Comparison of ENCODE assay signal across 29 cellular contexts in the genomic region with DNA sequence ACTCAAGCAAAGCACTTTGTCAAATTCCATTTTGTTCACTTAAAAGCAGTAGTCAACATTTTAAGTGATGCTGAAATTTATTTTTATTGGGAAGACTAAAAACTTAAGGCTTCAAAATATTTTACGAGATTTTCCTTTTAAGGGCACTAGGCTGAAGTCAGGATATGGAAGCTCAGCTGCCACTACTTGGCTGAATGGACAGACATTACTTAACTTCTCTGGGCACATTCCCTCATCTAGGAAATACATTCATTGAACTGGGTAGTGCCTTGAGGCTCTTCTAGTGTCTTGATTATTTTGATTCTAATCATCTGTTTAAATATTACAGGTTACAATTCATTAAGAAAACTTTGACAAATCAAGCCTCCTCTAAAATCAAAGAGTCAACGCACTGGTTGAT. TPM values are rescaled to one million over a fixed set of nuclear protein-coding genes. Genes with fewer than 3 reads are reported as not detected.
"Had no signal": no experiment of that assay in that cellular context is flagged by ENCODE, and none has a peak within 500 bp of the region (broad histone marks: within the 10 kb centered on the region; RNA-seq: fewer than 3 reads in every experiment).

No MANE protein-coding gene starts in this region.

- H2AFZ ChIP-seq: hepatocyte had no signal

- H3K9me3 ChIP-seq: esophagus squamous epithelium, gastroesophageal sphincter, heart left ventricle, mucosa of descending colon, neutrophil, prostate gland, tibial nerve, upper lobe of left lung had no signal

- H3K4me1 ChIP-seq: esophagus squamous epithelium, gastroesophageal sphincter, prostate gland, upper lobe of left lung had no signal

- H3K4me2 ChIP-seq: hepatocyte, smooth muscle cell had no signal

- H3K27me3 ChIP-seq: esophagus squamous epithelium, gastroesophageal sphincter, heart left ventricle, hepatocyte, neutrophil, tibial nerve, upper lobe of left lung had no signal

- H3K36me3 ChIP-seq: esophagus squamous epithelium, gastroesophageal sphincter, neutrophil, prostate gland, tibial nerve, upper lobe of left lung had no signal

- H3K79me2 ChIP-seq: hepatocyte had no signal

- DNase-seq: central memory CD4-positive, alpha-beta T cell; effector memory CD8-positive, alpha-beta T cell; erythroblast; esophagus squamous epithelium; heart left ventricle; kidney; mesenchymal stem cell; mucosa of descending colon; naive B cell; right cardiac atrium; stimulated activated CD4-positive, alpha-beta T cell treated with anti-CD3 and anti-CD28 coated beads, Interleukin-12 subunit alpha, Interleukin-12 subunit beta, amount 100 ng/mL, for 4 hours; stimulated activated CD4-positive, alpha-beta T cell treated with anti-CD3 and anti-CD28 coated beads, Interleukin-1b, Interleukin-23, amount 100 ng/mL, for 48 hours; stimulated activated CD4-positive, alpha-beta T cell treated with anti-CD3 and anti-CD28 coated beads, Interleukin-4, amount 100 ng/mL, for 1 hour; stimulated activated CD8-positive, alpha-beta memory T cell treated with anti-CD3 and anti-CD28 coated beads, Interleukin-4, amount 100 ng/mL, for 48 hours; stimulated activated naive CD4-positive, alpha-beta T cell; stimulated activated naive CD8-positive, alpha-beta T cell treated with anti-CD3 and anti-CD28 coated beads, Interleukin-15, amount 100 ng/mL, for 72 hours; upper lobe of left lung had no signal

- ATAC-seq: effector memory CD8-positive, alpha-beta T cell; gastroesophageal sphincter; left lobe of liver; mucosa of descending colon; natural killer cell treated with Interleukin-12 subunit alpha and Interleukin-12 subunit beta and Interleukin-15 and Interleukin-18, amount 100 ng/mL, for 72 hours; right cardiac atrium; stimulated activated naive CD8-positive, alpha-beta T cell treated with anti-CD3 and anti-CD28 coated beads, Interleukin-15, amount 100 ng/mL, for 72 hours had no signal

- H3K4me3 ChIP-seq: coronary artery, esophagus squamous epithelium, gastroesophageal sphincter, heart left ventricle, hepatocyte, mucosa of descending colon, prostate gland, smooth muscle cell, tibial nerve, upper lobe of left lung had no signal

- FAIRE-seq: kidney, urothelium cell line had no signal

- H3K27ac ChIP-seq: coronary artery, esophagus squamous epithelium, gastroesophageal sphincter, hepatocyte, neutrophil, prostate gland, upper lobe of left lung had no signal

RNA-seq across cellular contexts. Expression of gene MEOX2, which starts 11.1 kb away (rescaled TPM):
- total RNA-seq: fibroblast of villous mesenchyme; mesothelial cell of epicardium; natural killer cell treated with Interleukin-12 subunit alpha and Interleukin-12 subunit beta and Interleukin-15 and Interleukin-18, amount 100 ng/mL, for 72 hours; smooth muscle cell had no signal
